Comparison of ENCODE assay signal across 26 cellular contexts in the genomic region with DNA sequence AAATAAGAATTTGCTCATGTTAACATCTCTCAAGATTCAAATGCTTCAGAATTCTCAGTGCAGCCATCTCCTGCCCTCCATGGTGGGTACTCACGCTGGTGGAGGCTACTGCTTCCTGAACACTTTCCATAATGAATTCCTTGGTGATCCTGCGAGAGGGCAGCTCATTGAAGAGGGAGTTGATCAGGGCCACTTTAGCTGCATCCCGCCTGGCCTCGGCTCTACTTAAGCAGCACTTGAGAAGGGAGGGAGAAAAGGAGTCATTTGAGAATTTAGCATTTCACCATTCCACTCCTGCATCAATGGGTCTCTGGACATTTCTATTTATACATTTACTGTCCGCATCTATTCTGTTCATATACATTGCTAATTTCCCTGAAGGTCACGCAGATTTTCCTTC. TPM values are rescaled to one million over a fixed set of nuclear protein-coding genes. Genes with fewer than 3 reads are reported as not detected.
"Had no signal": no experiment of that assay in that cellular context is flagged by ENCODE, and none has a peak within 500 bp of the region (broad histone marks: within the 10 kb centered on the region; RNA-seq: fewer than 3 reads in every experiment).

No MANE protein-coding gene starts in this region.

- H3K4me2 ChIP-seq: smooth muscle cell had no signal

- H3K4me1 ChIP-seq: left lung, right atrium auricular region, right lobe of liver, upper lobe of right lung had no signal

- H3K27me3 ChIP-seq: left lung, ovary, right atrium auricular region, right lobe of liver, transverse colon, upper lobe of right lung had no signal

- ATAC-seq: left colon; left lung; natural killer cell; right lobe of liver; stimulated activated memory B cell treated with anti-CD40 and anti-IgM and Interleukin-4, amounts not matched to agents 10 μg/mL and 1 μg/mL and 100 μg/mL, for 72 hours; stimulated activated naive CD8-positive, alpha-beta T cell treated with anti-CD3 and anti-CD28 coated beads, Interleukin-15, amount 100 ng/mL, for 72 hours; upper lobe of right lung had no signal

- DNase-seq: hypothalamus; immature natural killer cell; kidney; left colon; left lung; mesendoderm; naive B cell; natural killer cell; ovary; right lobe of liver; stimulated activated CD4-positive, alpha-beta T cell treated with anti-CD3 and anti-CD28 coated beads, Interleukin-1b, Interleukin-23, amount 100 ng/mL, for 48 hours; stimulated activated CD4-positive, alpha-beta T cell treated with anti-CD3 and anti-CD28 coated beads, Interleukin-2, amount 100 ng/mL, for 48 hours; stimulated activated CD4-positive, alpha-beta T cell treated with anti-CD3 and anti-CD28 coated beads, Interleukin-4, amount 100 ng/mL, for 4 hours; stimulated activated CD8-positive, alpha-beta memory T cell treated with anti-CD3 and anti-CD28 coated beads, Interleukin-4, amount 100 ng/mL, for 48 hours; stimulated activated naive CD4-positive, alpha-beta T cell treated with Interleukin-2 at 50 U/mL for 16 hours; stimulated activated naive CD8-positive, alpha-beta T cell treated with anti-CD3 and anti-CD28 coated beads, Interleukin-15, amount 100 ng/mL, for 72 hours; substantia nigra; transverse colon; upper lobe of right lung had no signal

- H3K36me3 ChIP-seq: left lung, ovary, right atrium auricular region, right lobe of liver, transverse colon, upper lobe of right lung had no signal

- H3K27ac ChIP-seq: left lung, ovary, right atrium auricular region, right lobe of liver, transverse colon, upper lobe of right lung had no signal

- H3K4me3 ChIP-seq: left lung, lung, ovary, right atrium auricular region, right lobe of liver, smooth muscle cell, transverse colon, upper lobe of right lung had no signal

- H3K9me3 ChIP-seq: left lung, ovary, right atrium auricular region, right lobe of liver, transverse colon, upper lobe of right lung had no signal

RNA-seq across cellular contexts. Expression of a gene that starts 35.1 kb away (rescaled TPM):
- total RNA-seq: left lung, mononuclear cell, natural killer cell, omental fat pad, pulmonary artery endothelial cell, right atrium auricular region, right lobe of liver, upper lobe of right lung had no signal
- polyA plus RNA-seq: immature natural killer cell, lung, ovary had no signal
